Comparison of ENCODE assay signal across 15 cellular contexts in the genomic region with DNA sequence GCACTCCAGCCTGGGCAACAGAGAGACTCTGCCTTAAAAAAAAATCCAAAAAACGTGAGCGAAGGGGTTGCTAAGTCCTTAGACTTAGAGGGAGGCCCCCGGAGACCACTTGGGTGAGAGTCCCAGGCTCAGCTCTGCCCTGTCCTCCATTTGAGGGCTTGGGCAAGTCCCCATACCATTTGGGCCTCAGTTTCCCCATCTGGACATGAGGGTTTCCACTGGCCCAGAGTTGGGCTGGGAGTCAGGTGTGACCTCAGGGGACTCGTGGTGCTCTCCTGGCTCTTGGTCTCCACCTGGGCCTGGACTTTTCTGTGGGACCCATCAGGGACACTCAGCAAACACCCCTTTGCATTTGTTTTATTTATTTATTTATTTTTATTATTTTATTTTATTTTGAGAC.
"Had no signal": no experiment of that assay in that cellular context is flagged by ENCODE, and none has a peak within 500 bp of the region (broad histone marks: within the 10 kb centered on the region; RNA-seq: fewer than 3 reads in every experiment).

No MANE protein-coding gene starts in this region.

- H3K36me3 Mint-ChIP-seq: activated naive CD8-positive, alpha-beta T cell; naive thymus-derived CD4-positive, alpha-beta T cell had no signal

- H3K27me3 Mint-ChIP-seq: progenitor cell of endocrine pancreas; stimulated activated naive CD8-positive, alpha-beta T cell treated with anti-CD3 and anti-CD28 coated beads, Interleukin-15, Interleukin-2, amounts not matched to agents 100 ng/mL and 50 ng/mL, for 24 hours had no signal

- H3K9me3 ChIP-seq: esophagus squamous epithelium, gastroesophageal sphincter, lower lobe of right lung, SJCRH30, suprapubic skin, tibial nerve had no signal

- H3K4me1 Mint-ChIP-seq: naive thymus-derived CD4-positive, alpha-beta T cell had no signal

- H3K27me3 ChIP-seq: gastroesophageal sphincter, SJCRH30, suprapubic skin, tibial nerve had no signal

- H3K4me3 Mint-ChIP-seq: activated naive CD8-positive, alpha-beta T cell; endodermal cell; naive thymus-derived CD4-positive, alpha-beta T cell; neural crest cell; stimulated activated naive CD8-positive, alpha-beta T cell treated with anti-CD3 and anti-CD28 coated beads, Interleukin-15, Interleukin-2, amounts not matched to agents 100 ng/mL and 50 ng/mL, for 24 hours had no signal

- H3K4me3 ChIP-seq: coronary artery, esophagus squamous epithelium, gastroesophageal sphincter, lower lobe of right lung, SJCRH30, suprapubic skin, tibial nerve had no signal

- H3K27ac Mint-ChIP-seq: activated naive CD8-positive, alpha-beta T cell; endodermal cell; naive thymus-derived CD4-positive, alpha-beta T cell; progenitor cell of endocrine pancreas; stimulated activated naive CD8-positive, alpha-beta T cell treated with anti-CD3 and anti-CD28 coated beads, Interleukin-15, Interleukin-2, amounts not matched to agents 100 ng/mL and 50 ng/mL, for 24 hours had no signal

- H3K27ac ChIP-seq: coronary artery, esophagus squamous epithelium, lower lobe of right lung, SJCRH30, suprapubic skin had no signal

- FAIRE-seq: bronchial epithelial cell had no signal

- DNase-seq: amniotic stem cell, esophagus squamous epithelium had no signal

- H3K4me1 ChIP-seq: suprapubic skin had no signal

- H3K9me3 Mint-ChIP-seq: endodermal cell; naive thymus-derived CD4-positive, alpha-beta T cell; neural crest cell; stimulated activated naive CD8-positive, alpha-beta T cell treated with anti-CD3 and anti-CD28 coated beads, Interleukin-15, Interleukin-2, amounts not matched to agents 100 ng/mL and 50 ng/mL, for 24 hours had no signal

- H3K36me3 ChIP-seq: SJCRH30 had no signal
